Comparison of ENCODE assay signal across 24 cellular contexts in the genomic region with DNA sequence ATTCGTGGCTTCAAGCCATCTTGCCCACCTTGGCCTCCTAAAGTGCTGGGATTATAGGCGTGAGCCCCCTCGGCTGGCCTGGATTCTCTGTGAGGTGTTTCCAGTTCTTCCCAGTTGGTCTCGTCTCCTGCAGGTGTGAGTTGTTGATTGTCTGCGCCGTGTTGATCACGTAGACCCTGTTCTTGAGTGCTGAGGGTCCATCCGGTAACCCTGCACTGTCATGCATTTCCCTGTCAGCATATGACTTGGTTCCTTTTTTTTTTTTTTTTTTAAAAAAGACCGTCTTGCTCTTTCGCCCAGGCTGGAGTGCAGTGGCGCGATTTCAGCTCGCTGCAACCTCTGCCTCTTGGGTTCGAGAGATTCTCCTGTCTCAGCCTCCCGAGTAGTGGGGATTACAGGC.
"Had no signal": no experiment of that assay in that cellular context is flagged by ENCODE, and none has a peak within 500 bp of the region (broad histone marks: within the 10 kb centered on the region; RNA-seq: fewer than 3 reads in every experiment).

No MANE protein-coding gene starts in this region.

- H3K27ac ChIP-seq: brain microvascular endothelial cell, cardiac muscle cell had no signal

- H3K9me3 Mint-ChIP-seq: activated CD4-positive, alpha-beta memory T cell treated with anti-CD3 and anti-CD28 coated beads for 36 hours; activated CD4-positive, alpha-beta T cell treated with anti-CD3 and anti-CD28 coated beads, Interleukin-2, amount 10 ng/mL, durations not matched to agents 7 days and 5 days; activated naive CD4-positive, alpha-beta T cell treated with anti-CD3 and anti-CD28 coated beads, Interleukin-2, amount 10 ng/mL, durations not matched to agents 7 days and 5 days; activated naive CD8-positive, alpha-beta T cell treated with anti-CD3 and anti-CD28 coated beads for 36 hours; activated T-helper 17 cell treated with anti-CD3 and anti-CD28 coated beads, Interleukin-2, amount 50 U/mL, for 72 hours had no signal

- H3K4me3 ChIP-seq: cardiac muscle cell, MG63 had no signal

- DNase-seq: activated CD4-positive, alpha-beta memory T cell treated with anti-CD3 and anti-CD28 coated beads for 36 hours; activated CD4-positive, alpha-beta T cell treated with anti-CD3 and anti-CD28 coated beads, Interleukin-2, amount 10 ng/mL, durations not matched to agents 7 days and 5 days; activated CD4-positive, CD25-positive, alpha-beta regulatory T cell; activated CD8-positive, alpha-beta memory T cell treated with anti-CD3 and anti-CD28 coated beads for 24 hours; activated gamma-delta T cell; activated naive CD4-positive, alpha-beta T cell treated with anti-CD3 and anti-CD28 coated beads, Interleukin-2, amount 10 ng/mL, durations not matched to agents 7 days and 5 days; activated naive CD8-positive, alpha-beta T cell treated with anti-CD3 and anti-CD28 coated beads for 36 hours; activated T-cell treated with anti-CD3 and anti-CD28 coated beads, Interleukin-2, amount 50 U/mL, for 48 hours; brain microvascular endothelial cell; MG63; MV-4-11; NCI-H1092 treated with DMSO at 0.1 percent for 48 hours; NCI-H1417 treated with DMSO at 0.1 percent for 48 hours; NCI-H1694 treated with DMSO at 0.1 percent for 48 hours; NCI-H2029 treated with DMSO at 0.1 percent for 48 hours; NCI-H510A treated with DMSO at 0.1 percent for 48 hours; NCI-H69; PC-3; SHP77 treated with DMSO at 0.1 percent for 48 hours; T-helper 2 cell; T1000 had no signal

- H3K9me3 ChIP-seq: MG63 had no signal

- H3K36me3 ChIP-seq: brain microvascular endothelial cell, cardiac muscle cell had no signal

- H3K27me3 Mint-ChIP-seq: activated CD4-positive, alpha-beta memory T cell treated with anti-CD3 and anti-CD28 coated beads for 36 hours; activated CD4-positive, alpha-beta T cell treated with anti-CD3 and anti-CD28 coated beads, Interleukin-2, amount 10 ng/mL, durations not matched to agents 7 days and 5 days; activated naive CD4-positive, alpha-beta T cell treated with anti-CD3 and anti-CD28 coated beads, Interleukin-2, amount 10 ng/mL, durations not matched to agents 7 days and 5 days; activated naive CD8-positive, alpha-beta T cell treated with anti-CD3 and anti-CD28 coated beads for 36 hours; activated T-helper 17 cell treated with anti-CD3 and anti-CD28 coated beads, Interleukin-2, amount 50 U/mL, for 72 hours had no signal

- ATAC-seq: activated T-helper 17 cell treated with anti-CD3 and anti-CD28 coated beads, Interleukin-2, amount 50 U/mL, for 72 hours; PC-3 had no signal

- FAIRE-seq: TTC549 had no signal

- H3K27me3 ChIP-seq: brain microvascular endothelial cell, cardiac muscle cell, MG63 had no signal

- H3K4me3 Mint-ChIP-seq: activated CD4-positive, alpha-beta memory T cell treated with anti-CD3 and anti-CD28 coated beads for 36 hours; activated CD4-positive, alpha-beta T cell treated with anti-CD3 and anti-CD28 coated beads, Interleukin-2, amount 10 ng/mL, durations not matched to agents 7 days and 5 days; activated naive CD4-positive, alpha-beta T cell treated with anti-CD3 and anti-CD28 coated beads, Interleukin-2, amount 10 ng/mL, durations not matched to agents 7 days and 5 days; activated naive CD8-positive, alpha-beta T cell treated with anti-CD3 and anti-CD28 coated beads for 36 hours had no signal

- H3K27ac Mint-ChIP-seq: activated CD4-positive, alpha-beta memory T cell treated with anti-CD3 and anti-CD28 coated beads for 36 hours; activated CD4-positive, alpha-beta T cell treated with anti-CD3 and anti-CD28 coated beads, Interleukin-2, amount 10 ng/mL, durations not matched to agents 7 days and 5 days; activated naive CD4-positive, alpha-beta T cell treated with anti-CD3 and anti-CD28 coated beads, Interleukin-2, amount 10 ng/mL, durations not matched to agents 7 days and 5 days; activated naive CD8-positive, alpha-beta T cell treated with anti-CD3 and anti-CD28 coated beads for 36 hours had no signal
